ENCODE assay signal across 2 cellular contexts in genomic region chr20:11786108-11786507, GRCh38.
TF ChIP-seq lines count a peak whose summit lies in the region.

No MANE protein-coding gene starts in this region.

TF ChIP-seq in HepG2, 621 proteins besides CTCF, POLR2A, EP300 and RAD21:
- no peak for TF ChIP-seq ZBTB14 (CRISPR knock-in tag; IDR thresholded peaks at IDR 0.05)
- TF ChIP-seq CREB1 (IDR thresholded peaks at IDR 0.05) = peak; percentile 58
- TF ChIP-seq CREB1 (CRISPR knock-in tag; IDR thresholded peaks at IDR 0.05) = no peak
TF ChIP-seq in HepG2: peak in this region for 1.

TF ChIP-seq in H1, 55 proteins besides CTCF, POLR2A, EP300 and RAD21:
- no peak for TF ChIP-seq TBP (IDR thresholded peaks at IDR 0.05; ENCODE audit: low read depth, low read length)
- no peak for TF ChIP-seq GABPA (IDR thresholded peaks at IDR 0.05; ENCODE audit: borderline replicate concordance, insufficient read depth, low read length)
- TF ChIP-seq NRF1 (IDR thresholded peaks at IDR 0.05; ENCODE audit: low read depth, low read length) = no peak
- TF ChIP-seq CTBP2 (IDR thresholded peaks at IDR 0.05; ENCODE audit: borderline replicate concordance, insufficient read depth, insufficient read length, low read length) = no peak
- no peak for TF ChIP-seq CEBPB (IDR thresholded peaks at IDR 0.05; ENCODE audit: low read depth, low read length)
- TF ChIP-seq BRCA1 (IDR thresholded peaks at IDR 0.05; ENCODE audit: low read depth, low read length) = no peak
- no peak for TF ChIP-seq KDM5A (IDR thresholded peaks at IDR 0.05; ENCODE audit: low read length)
